8 cellular contexts compared by ENCODE assay signal in genomic region chr5:1536298-1537165, GRCh38. TPM values are rescaled to one million over a fixed set of nuclear protein-coding genes. Genes with fewer than 3 reads are reported as not detected.
A peak's percentile ranks its signal among the peaks of the same experiment; 100 is the strongest.
DNase-seq lines count a peak whose midpoint lies in the region; ATAC-seq and TF ChIP-seq lines count a peak whose summit lies in the region.

No MANE protein-coding gene starts in this region.

- no peaks in the 10 kb centered on the region for H3K27me3 ChIP-seq in CD8-positive, alpha-beta T cell (ENCODE audit: insufficient read depth, low read length)
- H3K27me3 ChIP-seq in right cardiac atrium (ENCODE audit: control insufficient read depth, insufficient read depth): no peaks in the 10 kb centered on the region
- H3K27me3 ChIP-seq in GM23338 (ENCODE audit: insufficient read depth): no peaks in the 10 kb centered on the region

- CTCF ChIA-PET in CD8-positive, alpha-beta T cell (lab: Charles Lee): interaction anchor here (0.7 to 1.9 kb wide), 4 partner anchors 11 to 158 kb away, joined by 3 to 5 read pairs (median 4); no protein-coding TSS in a partner anchor

- H3K79me2 ChIP-seq in GM23338 (replicated peaks; ENCODE audit: insufficient read depth): no peaks in the 10 kb centered on the region

- H4K20me1 ChIP-seq in GM23338 (replicated peaks; ENCODE audit: insufficient read depth): no peaks in the 10 kb centered on the region

- peaks cover 26% of the 10 kb centered on the region for H3K4me1 ChIP-seq in CD8-positive, alpha-beta T cell (ENCODE audit: insufficient read depth, low read length)
- no peaks in the 10 kb centered on the region for H3K4me1 ChIP-seq in right cardiac atrium (ENCODE audit: control insufficient read depth, insufficient read depth, low read length)
- no peaks in the 10 kb centered on the region for H3K4me1 ChIP-seq in GM23338 (ENCODE audit: insufficient read depth)

- H2AFZ ChIP-seq in GM23338: no peak overlapping the region

- no peaks in the 10 kb centered on the region for H3K36me3 ChIP-seq in CD8-positive, alpha-beta T cell (ENCODE audit: insufficient read depth, low read length)
- H3K36me3 ChIP-seq in GM23338 (ENCODE audit: insufficient read depth): no peaks in the 10 kb centered on the region

- no peaks in the 10 kb centered on the region for H3K36me3 Mint-ChIP-seq in CD8-positive, alpha-beta T cell
- H3K36me3 Mint-ChIP-seq in GM23338 (ENCODE audit: low read depth): peaks cover 4% of the 10 kb centered on the region; the same call in 2 of the 3 replicates

- peak overlapping the region; percentile 93 for H3K27ac Mint-ChIP-seq in CD8-positive, alpha-beta T cell
- no peak overlapping the region for H3K27ac Mint-ChIP-seq in GM23338

- no peaks in the 10 kb centered on the region for H3K9me3 Mint-ChIP-seq in CD8-positive, alpha-beta T cell
- H3K9me3 Mint-ChIP-seq in GM23338: peaks cover 14% of the 10 kb centered on the region

- TF ChIP-seq CTCF in CD8-positive, alpha-beta T cell (IDR thresholded peaks at IDR 0.05): no peak
- no peak for TF ChIP-seq CTCF in GM23338 (conservative IDR thresholded peaks at IDR 0.05; ENCODE audit: low read depth in 2 of 2)

- H3F3A ChIP-seq in GM23338 (replicated peaks; ENCODE audit: low read depth): no peaks in the 10 kb centered on the region

- intact Hi-C loops in CD8-positive, alpha-beta T cell (cut with DNase I, micrococcal nuclease): loop anchor here (2.0 to 10.0 kb wide), 4 partner anchors 48 to 432 kb away; partner anchors contain the start of gene MRPL36 (in 1 of the 2)
- intact Hi-C loops in right cardiac atrium (cut with DNase I): no loop called here

- ATAC-seq in CD8-positive, alpha-beta T cell: peak; percentile 96
- ATAC-seq in GM21526 (IDR thresholded peaks at IDR 0.05; ENCODE audit: low FRiP score, unreplicated experiment): peak; percentile 95
- peak in 1 of 2 donors; percentile 49 for ATAC-seq in right cardiac atrium
- ATAC-seq in GM23338: no peak

- peak overlapping the region; percentile 72 for H3K4me3 Mint-ChIP-seq in CD8-positive, alpha-beta T cell
- no peak overlapping the region for H3K4me3 Mint-ChIP-seq in GM23338

- peak overlapping the region; percentile 35 for H3K4me3 ChIP-seq in CD8-positive, alpha-beta T cell (ENCODE audit: low read depth, low read length)
- H3K4me3 ChIP-seq in right cardiac atrium (ENCODE audit: low read length) (peak overlapping the region; percentile 34), GM23338 (no peak overlapping the region)

- no peaks in the 10 kb centered on the region for H3K9me2 ChIP-seq in GM23338 (ENCODE audit: insufficient read depth)

- peak; percentile 47 to 83 (median 71) for DNase-seq in CD8-positive, alpha-beta T cell
- DNase-seq in M059J (ENCODE audit: low read depth) (peak; percentile 57), right cardiac atrium (peak in 1 of 3 donors; percentile 27), NCI-H1105 treated with DMSO at 0.1 percent for 48 hours (lab: John Stamatoyannopoulos, UW) (no peak), GM23338 (ENCODE audit: low spot score) (no peak)
- peak; percentile 75 to 79 for DNase-seq in activated T-cell treated with anti-CD3 and anti-CD28 coated beads, Interleukin-2, amount 50 U/mL, for 48 hours
- peak; percentile 49 for DNase-seq in stimulated activated CD8-positive, alpha-beta memory T cell treated with anti-CD3 and anti-CD28 coated beads, Interleukin-12 subunit alpha, Interleukin-12 subunit beta, amount 100 ng/mL, for 4 hours (ENCODE audit: low read depth)

- WGBS in right cardiac atrium: 76% methylated on average over 9 of the region's 9 CpGs

- H3K9me3 ChIP-seq in CD8-positive, alpha-beta T cell (ENCODE audit: low read length): no peaks in the 10 kb centered on the region
- H3K9me3 ChIP-seq in right cardiac atrium (ENCODE audit: control insufficient read depth, low read length): peaks cover 2% of the 10 kb centered on the region

- POLR2A ChIA-PET in CD8-positive, alpha-beta T cell (lab: Charles Lee): interaction anchor here (0.6 to 1.7 kb wide), 10 partner anchors 10 to 255 kb away, joined by 3 to 8 read pairs (median 4); partner anchors contain the start of gene LPCAT1

- peaks cover 24% of the 10 kb centered on the region for H3K4me1 Mint-ChIP-seq in CD8-positive, alpha-beta T cell (ENCODE audit: low read depth)
- H3K4me1 Mint-ChIP-seq in GM23338: no peaks in the 10 kb centered on the region

- H3K27ac ChIP-seq in CD8-positive, alpha-beta T cell (ENCODE audit: low read depth, low read length): peak overlapping the region; percentile 64
- H3K27ac ChIP-seq in right cardiac atrium (ENCODE audit: low read length) (no peak overlapping the region), GM23338 (ENCODE audit: low read depth) (no peak overlapping the region)

- no peaks in the 10 kb centered on the region for H3K27me3 Mint-ChIP-seq in CD8-positive, alpha-beta T cell (ENCODE audit: low read depth)
- peaks cover 8% of the 10 kb centered on the region for H3K27me3 Mint-ChIP-seq in GM23338 (ENCODE audit: insufficient read depth, low read depth, poor library complexity)

- H3K4me2 ChIP-seq in GM23338: no peak overlapping the region

TF ChIP-seq in GM23338, 12 proteins besides CTCF, POLR2A, EP300 and RAD21 (continues in another document):
- TF ChIP-seq EZH2 (IDR thresholded peaks at IDR 0.05; ENCODE audit: low read depth, unreplicated experiment): no peak
- no peak for TF ChIP-seq CREB1 (CRISPR knock-in tag; IDR thresholded peaks at IDR 0.05; ENCODE audit: low read depth)
- no peak for TF ChIP-seq STAT1 (IDR thresholded peaks at IDR 0.05; ENCODE audit: unreplicated experiment)
- no peak for TF ChIP-seq JUNB (IDR thresholded peaks at IDR 0.05; ENCODE audit: unreplicated experiment)
- TF ChIP-seq, protein P1, sequence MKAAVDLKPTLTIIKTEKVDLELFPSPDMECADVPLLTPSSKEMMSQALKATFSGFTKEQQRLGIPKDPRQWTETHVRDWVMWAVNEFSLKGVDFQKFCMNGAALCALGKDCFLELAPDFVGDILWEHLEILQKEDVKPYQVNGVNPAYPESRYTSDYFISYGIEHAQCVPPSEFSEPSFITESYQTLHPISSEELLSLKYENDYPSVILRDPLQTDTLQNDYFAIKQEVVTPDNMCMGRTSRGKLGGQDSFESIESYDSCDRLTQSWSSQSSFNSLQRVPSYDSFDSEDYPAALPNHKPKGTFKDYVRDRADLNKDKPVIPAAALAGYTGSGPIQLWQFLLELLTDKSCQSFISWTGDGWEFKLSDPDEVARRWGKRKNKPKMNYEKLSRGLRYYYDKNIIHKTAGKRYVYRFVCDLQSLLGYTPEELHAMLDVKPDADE (IDR thresholded peaks at IDR 0.05): no peak

RNA-seq across cellular contexts. Expression of gene LPCAT1, which starts 12.8 kb away (rescaled TPM):
- 10 to 100 TPM; 28.8 to 29.1 TPM for total RNA-seq in CD8-positive, alpha-beta T cell
- 41.1 and 41.2 TPM in 2 replicates for total RNA-seq in M059J (2014; rRNA removed; shearing (Covaris generic))
- total RNA-seq in right cardiac atrium: 10 to 100 TPM; 11.0 to 19.7 (median 15.5) TPM
- 15.6 TPM for polyA plus RNA-seq in right cardiac atrium
- 255 and 263 TPM in 2 replicates for total RNA-seq in GM23338 (2014; rRNA removed; shearing (Covaris generic))
- 75.0 and 78.0 TPM in 2 replicates for polyA plus RNA-seq in GM23338 (2016; fragmentation: Nextera tagmentation; extraction: Ambion mirVana)

Comparison
In these comparisons a context has a peak if more than half of its experiments do, and no peak if none do; other contexts are left out.
1. DNase-seq: peak in CD8-positive, alpha-beta T cell (7 of 7), M059J (single experiment), activated T-cell treated with anti-CD3 and anti-CD28 coated beads, Interleukin-2, amount 50 U/mL, for 48 hours (2 of 2) and stimulated activated CD8-positive, alpha-beta memory T cell treated with anti-CD3 and anti-CD28 coated beads, Interleukin-12 subunit alpha, Interleukin-12 subunit beta, amount 100 ng/mL, for 4 hours (single experiment); none in NCI-H1105 treated with DMSO at 0.1 percent for 48 hours (single experiment) and GM23338 (single experiment).
2. intact Hi-C loops: an anchor here in CD8-positive, alpha-beta T cell (2.0 to 10.0 kb wide); none called in right cardiac atrium.